Comparison of ENCODE assay signal across 1 cellular context in the genomic region with DNA sequence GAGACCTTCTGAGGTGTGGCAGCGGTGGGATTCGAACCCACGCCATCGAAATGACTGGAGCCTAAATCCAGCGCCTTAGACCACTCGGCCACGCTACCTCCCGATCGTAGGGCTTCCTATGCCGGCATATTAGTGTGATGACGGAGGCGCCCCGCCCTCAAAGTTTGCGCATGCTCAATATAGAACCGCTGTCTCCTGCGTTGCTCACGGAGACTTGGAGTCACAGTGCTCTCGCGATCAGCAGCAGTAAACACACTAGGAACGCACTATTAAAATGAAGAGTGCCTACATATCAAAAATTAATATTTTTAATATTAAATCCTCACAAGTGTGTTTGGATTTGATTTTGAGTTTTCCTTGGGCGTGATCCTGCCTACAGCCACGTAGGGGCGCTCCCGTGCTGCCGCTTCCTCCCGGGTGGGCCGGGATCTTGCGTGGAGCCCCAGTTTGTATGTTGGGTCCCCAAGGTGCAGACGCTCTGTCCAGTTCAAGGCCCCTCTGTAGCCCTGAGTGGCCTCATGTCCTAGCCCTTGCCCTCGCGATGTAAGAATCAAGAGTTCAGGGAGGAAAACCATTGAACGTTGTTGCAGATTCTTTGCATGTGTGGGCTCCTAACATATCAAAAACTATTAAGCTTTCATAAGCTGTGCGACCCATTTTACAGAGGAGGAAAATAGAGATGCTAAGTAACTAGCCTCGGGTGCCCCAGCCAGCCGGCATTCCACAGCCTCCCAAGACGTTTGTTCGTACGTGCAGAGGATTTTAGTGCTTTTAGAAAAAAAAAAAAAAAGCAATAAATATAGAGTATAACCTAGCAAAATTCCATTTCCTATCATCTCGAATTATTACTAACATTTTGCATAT.
TF ChIP-seq lines count a peak whose summit lies in the region.

No MANE protein-coding gene starts in this region.

TF ChIP-seq in K562, 482 proteins besides CTCF, POLR2A, EP300 and RAD21 (continued from another document and continues in another):
- TF ChIP-seq, protein P1, sequence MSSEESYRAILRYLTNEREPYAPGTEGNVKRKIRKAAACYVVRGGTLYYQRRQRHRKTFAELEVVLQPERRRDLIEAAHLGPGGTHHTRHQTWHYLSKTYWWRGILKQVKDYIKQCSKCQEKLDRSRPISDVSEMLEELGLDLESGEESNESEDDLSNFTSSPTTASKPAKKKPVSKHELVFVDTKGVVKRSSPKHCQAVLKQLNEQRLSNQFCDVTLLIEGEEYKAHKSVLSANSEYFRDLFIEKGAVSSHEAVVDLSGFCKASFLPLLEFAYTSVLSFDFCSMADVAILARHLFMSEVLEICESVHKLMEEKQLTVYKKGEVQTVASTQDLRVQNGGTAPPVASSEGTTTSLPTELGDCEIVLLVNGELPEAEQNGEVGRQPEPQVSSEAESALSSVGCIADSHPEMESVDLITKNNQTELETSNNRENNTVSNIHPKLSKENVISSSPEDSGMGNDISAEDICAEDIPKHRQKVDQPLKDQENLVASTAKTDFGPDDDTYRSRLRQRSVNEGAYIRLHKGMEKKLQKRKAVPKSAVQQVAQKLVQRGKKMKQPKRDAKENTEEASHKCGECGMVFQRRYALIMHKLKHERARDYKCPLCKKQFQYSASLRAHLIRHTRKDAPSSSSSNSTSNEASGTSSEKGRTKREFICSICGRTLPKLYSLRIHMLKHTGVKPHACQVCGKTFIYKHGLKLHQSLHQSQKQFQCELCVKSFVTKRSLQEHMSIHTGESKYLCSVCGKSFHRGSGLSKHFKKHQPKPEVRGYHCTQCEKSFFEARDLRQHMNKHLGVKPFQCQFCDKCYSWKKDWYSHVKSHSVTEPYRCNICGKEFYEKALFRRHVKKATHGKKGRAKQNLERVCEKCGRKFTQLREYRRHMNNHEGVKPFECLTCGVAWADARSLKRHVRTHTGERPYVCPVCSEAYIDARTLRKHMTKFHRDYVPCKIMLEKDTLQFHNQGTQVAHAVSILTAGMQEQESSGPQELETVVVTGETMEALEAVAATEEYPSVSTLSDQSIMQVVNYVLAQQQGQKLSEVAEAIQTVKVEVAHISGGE (CRISPR knock-in tag; IDR thresholded peaks at IDR 0.05), result no peak; a peak in 1 of 6 replicates
- TF ChIP-seq, protein P2, sequence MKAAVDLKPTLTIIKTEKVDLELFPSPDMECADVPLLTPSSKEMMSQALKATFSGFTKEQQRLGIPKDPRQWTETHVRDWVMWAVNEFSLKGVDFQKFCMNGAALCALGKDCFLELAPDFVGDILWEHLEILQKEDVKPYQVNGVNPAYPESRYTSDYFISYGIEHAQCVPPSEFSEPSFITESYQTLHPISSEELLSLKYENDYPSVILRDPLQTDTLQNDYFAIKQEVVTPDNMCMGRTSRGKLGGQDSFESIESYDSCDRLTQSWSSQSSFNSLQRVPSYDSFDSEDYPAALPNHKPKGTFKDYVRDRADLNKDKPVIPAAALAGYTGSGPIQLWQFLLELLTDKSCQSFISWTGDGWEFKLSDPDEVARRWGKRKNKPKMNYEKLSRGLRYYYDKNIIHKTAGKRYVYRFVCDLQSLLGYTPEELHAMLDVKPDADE (conservative IDR thresholded peaks at IDR 0.05; ENCODE audit: control insufficient read depth, low read depth, low read length), result peak; percentile 97
- TF ChIP-seq SREBF1 (IDR thresholded peaks at IDR 0.05; ENCODE audit: borderline replicate concordance, low read depth, low read length), result no peak; the same call in 1 of the 2 replicates
- no peak for TF ChIP-seq NEUROD1 (IDR thresholded peaks at IDR 0.05; ENCODE audit: borderline replicate concordance, low read depth, low read length, partially characterized antibody)
- peak; percentile 69; the same call in 1 of the 2 replicates for TF ChIP-seq XRCC5 (IDR thresholded peaks at IDR 0.05; ENCODE audit: low read depth, low read length)
- TF ChIP-seq GABPB2 (CRISPR knock-in tag; conservative IDR thresholded peaks at IDR 0.05), result no peak
- TF ChIP-seq, protein P3, sequence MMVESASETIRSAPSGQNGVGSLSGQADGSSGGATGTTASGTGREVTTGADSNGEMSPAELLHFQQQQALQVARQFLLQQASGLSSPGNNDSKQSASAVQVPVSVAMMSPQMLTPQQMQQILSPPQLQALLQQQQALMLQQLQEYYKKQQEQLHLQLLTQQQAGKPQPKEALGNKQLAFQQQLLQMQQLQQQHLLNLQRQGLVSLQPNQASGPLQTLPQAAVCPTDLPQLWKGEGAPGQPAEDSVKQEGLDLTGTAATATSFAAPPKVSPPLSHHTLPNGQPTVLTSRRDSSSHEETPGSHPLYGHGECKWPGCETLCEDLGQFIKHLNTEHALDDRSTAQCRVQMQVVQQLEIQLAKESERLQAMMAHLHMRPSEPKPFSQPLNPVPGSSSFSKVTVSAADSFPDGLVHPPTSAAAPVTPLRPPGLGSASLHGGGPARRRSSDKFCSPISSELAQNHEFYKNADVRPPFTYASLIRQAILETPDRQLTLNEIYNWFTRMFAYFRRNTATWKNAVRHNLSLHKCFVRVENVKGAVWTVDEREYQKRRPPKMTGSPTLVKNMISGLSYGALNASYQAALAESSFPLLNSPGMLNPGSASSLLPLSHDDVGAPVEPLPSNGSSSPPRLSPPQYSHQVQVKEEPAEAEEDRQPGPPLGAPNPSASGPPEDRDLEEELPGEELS (CRISPR knock-in tag; IDR thresholded peaks at IDR 0.05; ENCODE audit: borderline replicate concordance), result no peak
- TF ChIP-seq, protein P4, sequence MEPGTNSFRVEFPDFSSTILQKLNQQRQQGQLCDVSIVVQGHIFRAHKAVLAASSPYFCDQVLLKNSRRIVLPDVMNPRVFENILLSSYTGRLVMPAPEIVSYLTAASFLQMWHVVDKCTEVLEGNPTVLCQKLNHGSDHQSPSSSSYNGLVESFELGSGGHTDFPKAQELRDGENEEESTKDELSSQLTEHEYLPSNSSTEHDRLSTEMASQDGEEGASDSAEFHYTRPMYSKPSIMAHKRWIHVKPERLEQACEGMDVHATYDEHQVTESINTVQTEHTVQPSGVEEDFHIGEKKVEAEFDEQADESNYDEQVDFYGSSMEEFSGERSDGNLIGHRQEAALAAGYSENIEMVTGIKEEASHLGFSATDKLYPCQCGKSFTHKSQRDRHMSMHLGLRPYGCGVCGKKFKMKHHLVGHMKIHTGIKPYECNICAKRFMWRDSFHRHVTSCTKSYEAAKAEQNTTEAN (CRISPR knock-in tag; IDR thresholded peaks at IDR 0.05), result no peak
- no peak for TF ChIP-seq ZNF165 (CRISPR knock-in tag; IDR thresholded peaks at IDR 0.05; ENCODE audit: borderline replicate concordance)
- TF ChIP-seq, protein P5, sequence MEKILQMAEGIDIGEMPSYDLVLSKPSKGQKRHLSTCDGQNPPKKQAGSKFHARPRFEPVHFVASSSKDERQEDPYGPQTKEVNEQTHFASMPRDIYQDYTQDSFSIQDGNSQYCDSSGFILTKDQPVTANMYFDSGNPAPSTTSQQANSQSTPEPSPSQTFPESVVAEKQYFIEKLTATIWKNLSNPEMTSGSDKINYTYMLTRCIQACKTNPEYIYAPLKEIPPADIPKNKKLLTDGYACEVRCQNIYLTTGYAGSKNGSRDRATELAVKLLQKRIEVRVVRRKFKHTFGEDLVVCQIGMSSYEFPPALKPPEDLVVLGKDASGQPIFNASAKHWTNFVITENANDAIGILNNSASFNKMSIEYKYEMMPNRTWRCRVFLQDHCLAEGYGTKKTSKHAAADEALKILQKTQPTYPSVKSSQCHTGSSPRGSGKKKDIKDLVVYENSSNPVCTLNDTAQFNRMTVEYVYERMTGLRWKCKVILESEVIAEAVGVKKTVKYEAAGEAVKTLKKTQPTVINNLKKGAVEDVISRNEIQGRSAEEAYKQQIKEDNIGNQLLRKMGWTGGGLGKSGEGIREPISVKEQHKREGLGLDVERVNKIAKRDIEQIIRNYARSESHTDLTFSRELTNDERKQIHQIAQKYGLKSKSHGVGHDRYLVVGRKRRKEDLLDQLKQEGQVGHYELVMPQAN (IDR thresholded peaks at IDR 0.05; ENCODE audit: borderline replicate concordance), result no peak
- TF ChIP-seq C11orf30 (IDR thresholded peaks at IDR 0.05; ENCODE audit: low read depth), result 0 out of 2 replicates have a peak, but pooled peaks have one; percentile 4
- TF ChIP-seq, protein P6, sequence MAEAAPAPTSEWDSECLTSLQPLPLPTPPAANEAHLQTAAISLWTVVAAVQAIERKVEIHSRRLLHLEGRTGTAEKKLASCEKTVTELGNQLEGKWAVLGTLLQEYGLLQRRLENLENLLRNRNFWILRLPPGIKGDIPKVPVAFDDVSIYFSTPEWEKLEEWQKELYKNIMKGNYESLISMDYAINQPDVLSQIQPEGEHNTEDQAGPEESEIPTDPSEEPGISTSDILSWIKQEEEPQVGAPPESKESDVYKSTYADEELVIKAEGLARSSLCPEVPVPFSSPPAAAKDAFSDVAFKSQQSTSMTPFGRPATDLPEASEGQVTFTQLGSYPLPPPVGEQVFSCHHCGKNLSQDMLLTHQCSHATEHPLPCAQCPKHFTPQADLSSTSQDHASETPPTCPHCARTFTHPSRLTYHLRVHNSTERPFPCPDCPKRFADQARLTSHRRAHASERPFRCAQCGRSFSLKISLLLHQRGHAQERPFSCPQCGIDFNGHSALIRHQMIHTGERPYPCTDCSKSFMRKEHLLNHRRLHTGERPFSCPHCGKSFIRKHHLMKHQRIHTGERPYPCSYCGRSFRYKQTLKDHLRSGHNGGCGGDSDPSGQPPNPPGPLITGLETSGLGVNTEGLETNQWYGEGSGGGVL (CRISPR knock-in tag; IDR thresholded peaks at IDR 0.05), result no peak
- TF ChIP-seq, protein P7, sequence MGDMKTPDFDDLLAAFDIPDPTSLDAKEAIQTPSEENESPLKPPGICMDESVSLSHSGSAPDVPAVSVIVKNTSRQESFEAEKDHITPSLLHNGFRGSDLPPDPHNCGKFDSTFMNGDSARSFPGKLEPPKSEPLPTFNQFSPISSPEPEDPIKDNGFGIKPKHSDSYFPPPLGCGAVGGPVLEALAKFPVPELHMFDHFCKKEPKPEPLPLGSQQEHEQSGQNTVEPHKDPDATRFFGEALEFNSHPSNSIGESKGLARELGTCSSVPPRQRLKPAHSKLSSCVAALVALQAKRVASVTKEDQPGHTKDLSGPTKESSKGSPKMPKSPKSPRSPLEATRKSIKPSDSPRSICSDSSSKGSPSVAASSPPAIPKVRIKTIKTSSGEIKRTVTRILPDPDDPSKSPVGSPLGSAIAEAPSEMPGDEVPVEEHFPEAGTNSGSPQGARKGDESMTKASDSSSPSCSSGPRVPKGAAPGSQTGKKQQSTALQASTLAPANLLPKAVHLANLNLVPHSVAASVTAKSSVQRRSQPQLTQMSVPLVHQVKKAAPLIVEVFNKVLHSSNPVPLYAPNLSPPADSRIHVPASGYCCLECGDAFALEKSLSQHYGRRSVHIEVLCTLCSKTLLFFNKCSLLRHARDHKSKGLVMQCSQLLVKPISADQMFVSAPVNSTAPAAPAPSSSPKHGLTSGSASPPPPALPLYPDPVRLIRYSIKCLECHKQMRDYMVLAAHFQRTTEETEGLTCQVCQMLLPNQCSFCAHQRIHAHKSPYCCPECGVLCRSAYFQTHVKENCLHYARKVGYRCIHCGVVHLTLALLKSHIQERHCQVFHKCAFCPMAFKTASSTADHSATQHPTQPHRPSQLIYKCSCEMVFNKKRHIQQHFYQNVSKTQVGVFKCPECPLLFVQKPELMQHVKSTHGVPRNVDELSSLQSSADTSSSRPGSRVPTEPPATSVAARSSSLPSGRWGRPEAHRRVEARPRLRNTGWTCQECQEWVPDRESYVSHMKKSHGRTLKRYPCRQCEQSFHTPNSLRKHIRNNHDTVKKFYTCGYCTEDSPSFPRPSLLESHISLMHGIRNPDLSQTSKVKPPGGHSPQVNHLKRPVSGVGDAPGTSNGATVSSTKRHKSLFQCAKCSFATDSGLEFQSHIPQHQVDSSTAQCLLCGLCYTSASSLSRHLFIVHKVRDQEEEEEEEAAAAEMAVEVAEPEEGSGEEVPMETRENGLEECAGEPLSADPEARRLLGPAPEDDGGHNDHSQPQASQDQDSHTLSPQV (IDR thresholded peaks at IDR 0.05), result peak; percentile 95
- TF ChIP-seq CHD4 (IDR thresholded peaks at IDR 0.05; ENCODE audit: insufficient read depth, insufficient replicate concordance, low read depth, low read length, poor library complexity, severe bottlenecking), result peak; percentile 92
- no peak for TF ChIP-seq ASH1L (IDR thresholded peaks at IDR 0.05; ENCODE audit: borderline replicate concordance, low read depth, partially characterized antibody)
- peak; percentile 80 for TF ChIP-seq BCOR (IDR thresholded peaks at IDR 0.05)
- no peak for TF ChIP-seq BRCA1 (IDR thresholded peaks at IDR 0.05)
- TF ChIP-seq BRCA1 (CRISPR knock-in tag; IDR thresholded peaks at IDR 0.05), result no peak
- peak; percentile 22; the same call in 1 of the 2 replicates for TF ChIP-seq SPI1 (IDR thresholded peaks at IDR 0.05; ENCODE audit: borderline replicate concordance, low read depth, low read length)
- no peak for TF ChIP-seq TOE1 (IDR thresholded peaks at IDR 0.05; ENCODE audit: borderline replicate concordance)
- TF ChIP-seq TOE1 (CRISPR knock-in tag; IDR thresholded peaks at IDR 0.05; ENCODE audit: borderline replicate concordance, low read depth), result 0 out of 2 replicates have a peak, but pooled peaks have one; percentile 56
- TF ChIP-seq, protein P8, sequence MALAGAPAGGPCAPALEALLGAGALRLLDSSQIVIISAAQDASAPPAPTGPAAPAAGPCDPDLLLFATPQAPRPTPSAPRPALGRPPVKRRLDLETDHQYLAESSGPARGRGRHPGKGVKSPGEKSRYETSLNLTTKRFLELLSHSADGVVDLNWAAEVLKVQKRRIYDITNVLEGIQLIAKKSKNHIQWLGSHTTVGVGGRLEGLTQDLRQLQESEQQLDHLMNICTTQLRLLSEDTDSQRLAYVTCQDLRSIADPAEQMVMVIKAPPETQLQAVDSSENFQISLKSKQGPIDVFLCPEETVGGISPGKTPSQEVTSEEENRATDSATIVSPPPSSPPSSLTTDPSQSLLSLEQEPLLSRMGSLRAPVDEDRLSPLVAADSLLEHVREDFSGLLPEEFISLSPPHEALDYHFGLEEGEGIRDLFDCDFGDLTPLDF (CRISPR knock-in tag; IDR thresholded peaks at IDR 0.05), result no peak
- no peak for TF ChIP-seq ZNF3 (CRISPR knock-in tag; IDR thresholded peaks at IDR 0.05)
- peak; percentile 100 for TF ChIP-seq BRD4 (IDR thresholded peaks at IDR 0.05)
- TF ChIP-seq POLR2G (IDR thresholded peaks at IDR 0.05; ENCODE audit: low read depth, low read length), result peak; percentile 78
- TF ChIP-seq HSF4 (CRISPR knock-in tag; IDR thresholded peaks at IDR 0.05; ENCODE audit: borderline replicate concordance), result 0 out of 2 replicates have a peak, but pooled peaks have one; percentile 27
- TF ChIP-seq SRSF7 (optimal IDR thresholded peaks at IDR 0.05; ENCODE audit: low read depth, low read length), result no peak
- TF ChIP-seq, protein P9, sequence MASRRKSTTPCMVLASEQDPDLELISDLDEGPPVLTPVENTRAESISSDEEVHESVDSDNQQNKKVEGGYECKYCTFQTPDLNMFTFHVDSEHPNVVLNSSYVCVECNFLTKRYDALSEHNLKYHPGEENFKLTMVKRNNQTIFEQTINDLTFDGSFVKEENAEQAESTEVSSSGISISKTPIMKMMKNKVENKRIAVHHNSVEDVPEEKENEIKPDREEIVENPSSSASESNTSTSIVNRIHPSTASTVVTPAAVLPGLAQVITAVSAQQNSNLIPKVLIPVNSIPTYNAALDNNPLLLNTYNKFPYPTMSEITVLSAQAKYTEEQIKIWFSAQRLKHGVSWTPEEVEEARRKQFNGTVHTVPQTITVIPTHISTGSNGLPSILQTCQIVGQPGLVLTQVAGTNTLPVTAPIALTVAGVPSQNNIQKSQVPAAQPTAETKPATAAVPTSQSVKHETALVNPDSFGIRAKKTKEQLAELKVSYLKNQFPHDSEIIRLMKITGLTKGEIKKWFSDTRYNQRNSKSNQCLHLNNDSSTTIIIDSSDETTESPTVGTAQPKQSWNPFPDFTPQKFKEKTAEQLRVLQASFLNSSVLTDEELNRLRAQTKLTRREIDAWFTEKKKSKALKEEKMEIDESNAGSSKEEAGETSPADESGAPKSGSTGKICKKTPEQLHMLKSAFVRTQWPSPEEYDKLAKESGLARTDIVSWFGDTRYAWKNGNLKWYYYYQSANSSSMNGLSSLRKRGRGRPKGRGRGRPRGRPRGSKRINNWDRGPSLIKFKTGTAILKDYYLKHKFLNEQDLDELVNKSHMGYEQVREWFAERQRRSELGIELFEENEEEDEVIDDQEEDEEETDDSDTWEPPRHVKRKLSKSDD (conservative IDR thresholded peaks at IDR 0.05; ENCODE audit: low read length), result no peak
- no peak for TF ChIP-seq ARHGAP35 (IDR thresholded peaks at IDR 0.05; ENCODE audit: partially characterized antibody)
